Comparison of ENCODE assay signal across 1 cellular context in genomic region chr2:32752205-32752604, GRCh38.
TF ChIP-seq lines count a peak whose summit lies in the region.

No MANE protein-coding gene starts in this region.

TF ChIP-seq in IMR-90, 13 proteins besides CTCF, POLR2A, EP300 and RAD21 (continued from another document):
- TF ChIP-seq, protein P1, sequence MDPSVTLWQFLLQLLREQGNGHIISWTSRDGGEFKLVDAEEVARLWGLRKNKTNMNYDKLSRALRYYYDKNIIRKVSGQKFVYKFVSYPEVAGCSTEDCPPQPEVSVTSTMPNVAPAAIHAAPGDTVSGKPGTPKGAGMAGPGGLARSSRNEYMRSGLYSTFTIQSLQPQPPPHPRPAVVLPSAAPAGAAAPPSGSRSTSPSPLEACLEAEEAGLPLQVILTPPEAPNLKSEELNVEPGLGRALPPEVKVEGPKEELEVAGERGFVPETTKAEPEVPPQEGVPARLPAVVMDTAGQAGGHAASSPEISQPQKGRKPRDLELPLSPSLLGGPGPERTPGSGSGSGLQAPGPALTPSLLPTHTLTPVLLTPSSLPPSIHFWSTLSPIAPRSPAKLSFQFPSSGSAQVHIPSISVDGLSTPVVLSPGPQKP (IDR thresholded peaks at IDR 0.05; ENCODE audit: borderline replicate concordance, low read depth, low read length) = no peak
- TF ChIP-seq CEBPB (IDR thresholded peaks at IDR 0.05; ENCODE audit: low read depth, low read length) (no peak), RFX5 (IDR thresholded peaks at IDR 0.05; ENCODE audit: low read depth, low read length) (no peak), BHLHE40 (IDR thresholded peaks at IDR 0.05; ENCODE audit: low read depth, low read length) (no peak)
